In the genomic region with DNA sequence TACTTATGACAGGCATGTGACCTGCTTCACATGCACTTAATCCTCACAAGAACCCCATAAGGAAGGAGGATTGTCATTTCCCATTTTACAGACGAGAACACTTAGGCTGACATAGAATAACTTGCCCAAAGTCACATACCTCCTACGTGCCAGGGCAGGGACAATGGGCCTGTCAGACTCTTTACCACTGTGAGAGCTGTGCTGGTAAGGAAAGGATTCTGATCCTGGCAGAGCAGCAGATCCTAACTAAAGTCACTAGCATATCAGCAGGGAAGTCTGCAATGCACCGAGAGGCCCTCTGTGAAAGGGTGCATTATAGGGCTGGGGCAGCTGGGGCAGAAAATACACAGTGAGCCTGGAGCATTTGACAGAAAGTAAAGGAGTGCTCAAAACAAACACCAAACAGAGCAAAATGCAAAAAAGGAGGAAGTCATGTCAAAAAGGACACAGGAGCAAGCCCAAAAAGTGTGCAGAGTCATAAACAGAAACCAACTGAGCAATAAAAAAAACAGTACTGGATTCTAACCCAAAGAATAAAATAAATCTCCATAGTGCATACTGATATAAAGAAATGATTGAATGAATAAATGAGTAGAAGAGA, we compare ENCODE assay signal across 2 cellular contexts.
A peak's percentile ranks its signal among the peaks of the same experiment; 100 is the strongest.
TF ChIP-seq lines count a peak whose summit lies in the region.

No MANE protein-coding gene starts in this region.

TF ChIP-seq in IMR-90, 13 proteins besides CTCF, POLR2A, EP300 and RAD21:
- TF ChIP-seq NFE2L2 (IDR thresholded peaks at IDR 0.05; ENCODE audit: low read depth, low read length) (no peak), USF2 (IDR thresholded peaks at IDR 0.05; ENCODE audit: low read depth, low read length) (no peak), BHLHE40 (IDR thresholded peaks at IDR 0.05; ENCODE audit: low read depth, low read length) (no peak), RCOR1 (IDR thresholded peaks at IDR 0.05; ENCODE audit: insufficient replicate concordance, low read length) (no peak), FOS (IDR thresholded peaks at IDR 0.05; ENCODE audit: low read depth, low read length) (no peak), SMC3 (IDR thresholded peaks at IDR 0.05; ENCODE audit: low read depth, low read length) (no peak), MAFK (IDR thresholded peaks at IDR 0.05; ENCODE audit: low read depth, low read length) (no peak), ELK1 (IDR thresholded peaks at IDR 0.05; ENCODE audit: borderline replicate concordance, low read depth, low read length) (no peak), MXI1 (IDR thresholded peaks at IDR 0.05; ENCODE audit: borderline replicate concordance, low read depth, low read length) (no peak), MAZ (IDR thresholded peaks at IDR 0.05; ENCODE audit: borderline replicate concordance, low read depth, low read length) (no peak), CEBPB (IDR thresholded peaks at IDR 0.05; ENCODE audit: low read depth, low read length) (no peak), RFX5 (IDR thresholded peaks at IDR 0.05; ENCODE audit: low read depth, low read length) (no peak), CHD1 (IDR thresholded peaks at IDR 0.05; ENCODE audit: low read depth, low read length) (no peak)

TF ChIP-seq in K562, 482 proteins besides CTCF, POLR2A, EP300 and RAD21:
- no peak for TF ChIP-seq ZNF592 (IDR thresholded peaks at IDR 0.05)
- TF ChIP-seq SPI1 (IDR thresholded peaks at IDR 0.05; ENCODE audit: borderline replicate concordance, low read depth, low read length): peak; percentile 63; the same call in 1 of the 2 replicates
